14 cellular contexts compared by ENCODE assay signal in the genomic region with DNA sequence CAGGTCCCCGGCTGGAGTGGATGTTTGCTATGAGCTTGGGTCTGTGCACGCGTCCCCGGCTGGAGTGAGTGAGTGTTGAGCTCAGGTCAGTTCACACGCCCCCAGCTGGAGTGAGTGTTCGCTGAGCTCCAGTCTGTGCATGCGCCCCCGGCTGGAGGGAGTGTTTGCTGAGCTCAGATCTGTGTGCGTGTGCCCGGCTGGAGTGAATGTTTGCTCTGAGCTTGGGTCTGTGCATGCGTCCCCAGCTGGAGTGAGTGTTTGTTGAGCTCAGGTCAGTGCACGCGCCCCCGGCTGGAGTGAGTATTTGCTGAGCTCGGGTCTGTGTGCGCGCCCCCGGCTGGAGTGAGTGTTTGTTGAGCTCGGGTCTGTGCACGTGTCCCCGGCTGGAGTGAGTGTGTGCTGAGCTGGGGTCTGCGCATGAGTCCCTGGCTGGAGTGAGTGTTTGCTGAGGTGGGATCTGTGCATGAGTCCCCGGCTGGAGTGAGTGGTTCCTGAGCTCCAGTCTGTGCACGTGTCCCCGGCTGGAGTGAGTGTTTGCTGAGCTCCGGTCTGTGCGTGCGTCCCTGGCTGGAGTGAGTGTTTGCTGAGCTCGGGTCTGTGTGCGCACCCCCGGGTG.
DNase-seq lines count a peak whose midpoint lies in the region; ATAC-seq, FAIRE-seq and TF ChIP-seq lines count a peak whose summit lies in the region.
"Had no signal": no experiment of that assay in that cellular context is flagged by ENCODE, and none has a peak within 500 bp of the region (broad histone marks: within the 10 kb centered on the region; RNA-seq: fewer than 3 reads in every experiment).

No MANE protein-coding gene starts in this region.

- H3K36me3 ChIP-seq in heart right ventricle = no peaks in the 10 kb centered on the region
- H3K36me3 ChIP-seq: vagina had no signal

- H3K4me3 ChIP-seq in heart right ventricle = no peak overlapping the region
- no peak overlapping the region for H3K4me3 ChIP-seq in cardiac fibroblast (replicated peaks in 1 of 2; ENCODE audit: low read depth in 2 of 2, low read length in 2 of 2)
- H3K4me3 ChIP-seq: lung, vagina had no signal

- peaks cover 0 to 9% (median 0%) of the 10 kb centered on the region in 9 donors for H3K4me1 ChIP-seq in heart right ventricle

- WGBS in heart right ventricle, 2 donors = 69 to 80% methylated on average over 31 of the region's 31 CpGs

- H3K9me3 ChIP-seq in heart right ventricle = no peaks in the 10 kb centered on the region
- H3K9me3 ChIP-seq: vagina had no signal

- intact Hi-C loops in heart right ventricle (cut with DNase I) (loop anchor here in 1 of 10 donors (10.0 kb wide), 1 partner anchor 166 kb away; no protein-coding TSS in a partner anchor), Right ventricle myocardium superior (cut with DNase I) (no loop called here)

- peak in 3 of 9 donors; percentile 5 to 19 (median 7) for TF ChIP-seq CTCF in heart right ventricle (IDR thresholded peaks at IDR 0.05)
- no peak for TF ChIP-seq CTCF in cardiac fibroblast (IDR thresholded peaks at IDR 0.05; ENCODE audit: low read depth, low read length)

- peak in 1 of 2 donors; percentile 28 for DNase-seq in heart right ventricle
- no peak for DNase-seq in Right ventricle myocardium superior
- DNase-seq in cardiac fibroblast (ENCODE audit: low read depth in 2 of 2) = peak; percentile 9 to 16
- peak; percentile 38 for DNase-seq in iPS-NIHi11 (ENCODE audit: low spot score)
- no peak for DNase-seq in urothelium cell line (ENCODE audit: low spot score)
- no peak for DNase-seq in superior temporal gyrus (ENCODE audit: extremely low spot score)
- no peak for DNase-seq in NCI-H510A treated with DMSO at 0.1 percent for 48 hours (lab: John Stamatoyannopoulos, UW)
- DNase-seq: activated naive CD8-positive, alpha-beta T cell treated with anti-CD3 and anti-CD28 coated beads, Interleukin-2, amount 10 ng/mL, durations not matched to agents 7 days and 5 days; occipital lobe had no signal

- no peaks in the 10 kb centered on the region for H3K27me3 ChIP-seq in heart right ventricle
- H3K27me3 ChIP-seq: vagina had no signal

- no peak overlapping the region for H3K27ac ChIP-seq in heart right ventricle
- H3K27ac ChIP-seq: RWPE1, vagina had no signal

- peak in 7 of 8 donors; percentile 36 to 81 (median 64) for ATAC-seq in heart right ventricle
- no peak for ATAC-seq in Right ventricle myocardium superior (ENCODE audit: poor library complexity)
- no peak for ATAC-seq in GM21786 (IDR thresholded peaks at IDR 0.05; ENCODE audit: unreplicated experiment)

- FAIRE-seq in urothelium cell line (lab: Jason Lieb, UNC) = peak; percentile 74
- FAIRE-seq: D721Med had no signal

Comparison
In these comparisons a context has a peak if more than half of its experiments do, and no peak if none do; other contexts are left out.
1. ATAC-seq: peak in heart right ventricle (7 of 8); none in Right ventricle myocardium superior (single experiment) and GM21786 (single experiment).
2. DNase-seq: peak in cardiac fibroblast (2 of 2) and iPS-NIHi11 (single experiment); none in Right ventricle myocardium superior (single experiment), urothelium cell line (single experiment), superior temporal gyrus (single experiment) and NCI-H510A treated with DMSO at 0.1 percent for 48 hours (single experiment).